In the genomic region with DNA sequence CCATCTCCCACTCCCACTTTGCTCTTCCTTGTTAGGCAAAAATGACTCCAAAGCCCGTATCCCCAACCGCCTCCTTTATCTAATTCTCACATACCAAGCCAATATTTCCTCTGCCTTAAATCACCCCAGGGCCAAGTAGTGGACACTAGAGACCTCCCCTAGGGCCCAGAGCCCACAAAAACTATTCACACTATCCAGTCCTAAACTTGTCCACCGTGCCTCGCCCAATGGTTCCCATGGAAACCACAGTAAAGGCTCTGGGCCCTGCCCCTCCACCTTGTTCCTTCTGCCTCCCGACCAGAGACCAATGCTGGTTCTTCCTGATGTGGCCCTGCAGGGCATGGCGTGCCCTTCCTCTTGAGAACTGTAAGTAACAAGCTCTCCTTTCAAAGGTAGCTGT, we compare ENCODE assay signal across 1 cellular context.
TF ChIP-seq lines count a peak whose summit lies in the region.

No MANE protein-coding gene starts in this region.

TF ChIP-seq in K562, 482 proteins besides CTCF, POLR2A, EP300 and RAD21:
- TF ChIP-seq CCNT2 (IDR thresholded peaks at IDR 0.05; ENCODE audit: borderline replicate concordance, extremely low read depth, insufficient read length, low read depth, low read length): no peak
- peak; percentile 64 for TF ChIP-seq RFX1 (IDR thresholded peaks at IDR 0.05)
- TF ChIP-seq, protein P1, sequence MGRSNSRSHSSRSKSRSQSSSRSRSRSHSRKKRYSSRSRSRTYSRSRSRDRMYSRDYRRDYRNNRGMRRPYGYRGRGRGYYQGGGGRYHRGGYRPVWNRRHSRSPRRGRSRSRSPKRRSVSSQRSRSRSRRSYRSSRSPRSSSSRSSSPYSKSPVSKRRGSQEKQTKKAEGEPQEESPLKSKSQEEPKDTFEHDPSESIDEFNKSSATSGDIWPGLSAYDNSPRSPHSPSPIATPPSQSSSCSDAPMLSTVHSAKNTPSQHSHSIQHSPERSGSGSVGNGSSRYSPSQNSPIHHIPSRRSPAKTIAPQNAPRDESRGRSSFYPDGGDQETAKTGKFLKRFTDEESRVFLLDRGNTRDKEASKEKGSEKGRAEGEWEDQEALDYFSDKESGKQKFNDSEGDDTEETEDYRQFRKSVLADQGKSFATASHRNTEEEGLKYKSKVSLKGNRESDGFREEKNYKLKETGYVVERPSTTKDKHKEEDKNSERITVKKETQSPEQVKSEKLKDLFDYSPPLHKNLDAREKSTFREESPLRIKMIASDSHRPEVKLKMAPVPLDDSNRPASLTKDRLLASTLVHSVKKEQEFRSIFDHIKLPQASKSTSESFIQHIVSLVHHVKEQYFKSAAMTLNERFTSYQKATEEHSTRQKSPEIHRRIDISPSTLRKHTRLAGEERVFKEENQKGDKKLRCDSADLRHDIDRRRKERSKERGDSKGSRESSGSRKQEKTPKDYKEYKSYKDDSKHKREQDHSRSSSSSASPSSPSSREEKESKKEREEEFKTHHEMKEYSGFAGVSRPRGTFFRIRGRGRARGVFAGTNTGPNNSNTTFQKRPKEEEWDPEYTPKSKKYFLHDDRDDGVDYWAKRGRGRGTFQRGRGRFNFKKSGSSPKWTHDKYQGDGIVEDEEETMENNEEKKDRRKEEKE (IDR thresholded peaks at IDR 0.05; ENCODE audit: borderline replicate concordance in 1 of 2, control insufficient read depth in 1 of 2, low read depth in 2 of 2, low read length in 1 of 2): no peak
- TF ChIP-seq RBM39 (optimal IDR thresholded peaks at IDR 0.05; ENCODE audit: low read depth, low read length): no peak
- TF ChIP-seq, protein P2, sequence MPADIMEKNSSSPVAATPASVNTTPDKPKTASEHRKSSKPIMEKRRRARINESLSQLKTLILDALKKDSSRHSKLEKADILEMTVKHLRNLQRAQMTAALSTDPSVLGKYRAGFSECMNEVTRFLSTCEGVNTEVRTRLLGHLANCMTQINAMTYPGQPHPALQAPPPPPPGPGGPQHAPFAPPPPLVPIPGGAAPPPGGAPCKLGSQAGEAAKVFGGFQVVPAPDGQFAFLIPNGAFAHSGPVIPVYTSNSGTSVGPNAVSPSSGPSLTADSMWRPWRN (IDR thresholded peaks at IDR 0.05; ENCODE audit: low read depth): no peak
- TF ChIP-seq, protein P3, sequence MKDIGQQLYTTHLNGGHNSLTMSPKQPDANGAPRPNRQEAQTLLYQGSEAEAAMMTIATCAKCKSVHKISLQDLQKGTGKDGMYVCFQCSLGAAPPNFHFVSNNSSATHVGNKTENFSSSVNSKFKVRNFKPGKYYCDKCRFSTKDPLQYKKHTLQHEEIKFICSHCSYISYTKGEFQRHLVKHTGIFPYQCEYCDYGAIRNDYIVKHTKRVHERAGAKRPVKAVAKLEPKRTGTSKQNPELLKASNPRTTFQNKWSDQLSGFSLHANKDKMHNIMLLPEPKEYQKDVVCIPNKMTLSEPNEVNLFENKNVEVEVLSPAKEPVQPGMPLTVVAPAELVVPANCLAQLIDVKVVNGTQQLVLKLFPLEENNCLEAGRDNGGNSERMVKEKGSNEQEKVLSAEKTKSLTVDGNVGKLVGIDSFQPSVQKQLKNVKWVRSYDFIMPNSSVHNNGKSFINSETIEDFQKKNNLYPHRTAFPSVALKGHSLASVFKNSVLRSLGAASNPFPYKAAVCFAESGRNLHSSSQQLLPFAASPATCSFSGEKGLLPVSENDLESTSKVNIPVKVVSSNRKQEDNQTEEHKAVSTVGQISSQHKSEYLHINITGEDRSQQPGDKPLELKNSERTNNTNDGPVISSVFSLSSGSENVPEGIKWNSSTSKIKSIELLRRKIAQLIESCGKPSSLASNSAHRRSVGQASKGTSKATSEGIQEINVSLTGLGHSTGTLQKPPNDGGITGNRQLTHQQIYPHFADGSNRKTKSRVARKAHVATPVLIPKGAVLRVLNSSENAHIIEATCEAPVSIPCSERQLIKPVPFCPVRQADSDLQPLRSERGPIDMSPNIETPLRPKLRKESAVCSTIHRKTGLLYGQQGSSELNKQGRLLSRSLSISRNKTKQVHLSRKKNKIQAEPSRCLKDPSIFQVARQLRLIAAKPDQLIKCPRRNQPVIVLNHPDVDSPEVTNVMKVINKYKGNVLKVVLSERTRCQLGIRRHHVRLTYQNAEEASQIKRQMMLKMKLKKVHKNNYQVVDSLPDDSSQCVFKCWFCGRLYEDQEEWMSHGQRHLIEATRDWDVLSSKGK (CRISPR knock-in tag; IDR thresholded peaks at IDR 0.05): no peak
